8 cellular contexts compared by ENCODE assay signal in the genomic region with DNA sequence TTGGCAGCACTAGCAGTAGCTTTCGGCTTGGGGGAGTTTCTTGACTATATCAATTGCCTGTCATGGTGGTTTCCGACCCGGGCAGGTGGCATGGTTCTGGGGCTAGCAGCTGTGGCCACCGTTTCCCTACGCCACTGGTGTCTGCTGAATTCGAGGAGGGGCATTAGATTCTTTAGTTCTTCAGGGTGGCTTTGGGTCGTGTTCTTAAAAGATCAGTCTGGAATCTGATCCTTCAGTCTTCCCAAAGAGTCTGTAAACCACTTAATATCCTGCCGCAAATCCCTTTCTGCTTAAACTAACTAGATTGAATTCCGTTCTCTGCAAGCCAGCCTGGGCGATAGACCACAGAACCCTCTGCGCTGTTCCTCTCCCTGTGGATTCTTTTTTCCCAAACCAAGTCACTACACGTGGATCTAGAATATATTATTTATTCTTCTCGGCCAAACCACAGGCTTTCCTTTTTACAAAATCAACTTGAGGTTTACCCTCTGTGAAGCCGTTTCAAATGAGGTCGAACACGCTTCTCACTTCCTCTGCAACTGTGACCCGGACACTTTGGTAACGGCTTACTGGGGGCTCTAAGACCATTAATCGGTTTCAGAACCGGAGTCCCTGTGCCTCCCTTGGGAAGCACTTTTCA. TPM values are rescaled to one million over a fixed set of nuclear protein-coding genes. Genes with fewer than 3 reads are reported as not detected.
DNase-seq lines count a peak whose midpoint lies in the region; ATAC-seq and TF ChIP-seq lines count a peak whose summit lies in the region.

No MANE protein-coding gene starts in this region.

- no peaks in the 10 kb centered on the region for H3K36me3 Mint-ChIP-seq in T-helper 2 cell treated with Interferon-gamma antibody and Interleukin-4, amounts not matched to agents 5 μg/mL and 100 μg/mL, for 36 hours (ENCODE audit: low read depth)
- H3K36me3 Mint-ChIP-seq in T-helper 17 cell (ENCODE audit: low read depth), result no peaks in the 10 kb centered on the region

- H3K4me1 Mint-ChIP-seq in T-helper 2 cell treated with Interferon-gamma antibody and Interleukin-4, amounts not matched to agents 5 μg/mL and 100 μg/mL, for 36 hours (ENCODE audit: low read depth), result peaks cover 8% of the 10 kb centered on the region
- peaks cover 23% of the 10 kb centered on the region for H3K4me1 Mint-ChIP-seq in T-helper 17 cell
- H3K4me1 Mint-ChIP-seq in stimulated activated naive CD8-positive, alpha-beta T cell treated with anti-CD3 and anti-CD28 coated beads, Interleukin-15, amount 100 ng/mL, for 72 hours, result peaks cover 21% of the 10 kb centered on the region

- peak overlapping the region; percentile 82 for H3K4me3 Mint-ChIP-seq in T-helper 2 cell treated with Interferon-gamma antibody and Interleukin-4, amounts not matched to agents 5 μg/mL and 100 μg/mL, for 36 hours
- peak overlapping the region; percentile 83 for H3K4me3 Mint-ChIP-seq in T-helper 17 cell
- peak overlapping the region; percentile 85 to 89 for H3K4me3 Mint-ChIP-seq in stimulated activated naive CD8-positive, alpha-beta T cell treated with anti-CD3 and anti-CD28 coated beads, Interleukin-15, amount 100 ng/mL, for 72 hours

- peak overlapping the region in 9 of 10 donors; percentile 22 to 85 (median 66) for H3K27ac ChIP-seq in heart right ventricle

- ATAC-seq in T-helper 17 cell, result peak; percentile 44
- peak in 7 of 8 donors; percentile 19 to 49 (median 29) for ATAC-seq in heart right ventricle
- ATAC-seq in stimulated activated naive CD8-positive, alpha-beta T cell treated with anti-CD3 and anti-CD28 coated beads, Interleukin-15, amount 100 ng/mL, for 72 hours, result peak; percentile 54
- no peak for ATAC-seq in GM19452 (IDR thresholded peaks at IDR 0.05; ENCODE audit: unreplicated experiment)

- H3K27me3 Mint-ChIP-seq in T-helper 2 cell treated with Interferon-gamma antibody and Interleukin-4, amounts not matched to agents 5 μg/mL and 100 μg/mL, for 36 hours (ENCODE audit: low read depth), result peaks cover 40% of the 10 kb centered on the region
- H3K27me3 Mint-ChIP-seq in T-helper 17 cell, result peaks cover 14% of the 10 kb centered on the region
- peaks cover 17% of the 10 kb centered on the region for H3K27me3 Mint-ChIP-seq in stimulated activated naive CD8-positive, alpha-beta T cell treated with anti-CD3 and anti-CD28 coated beads, Interleukin-15, amount 100 ng/mL, for 72 hours

- no peak for TF ChIP-seq CTCF in heart right ventricle (IDR thresholded peaks at IDR 0.05)

- peak overlapping the region; percentile 25 to 66 (median 60) for H3K4me3 ChIP-seq in heart right ventricle

- no peaks in the 10 kb centered on the region for H3K9me3 ChIP-seq in T-helper 17 cell (ENCODE audit: control insufficient read depth, low read length, poor library complexity, severe bottlenecking)
- H3K9me3 ChIP-seq in heart right ventricle, result no peaks in the 10 kb centered on the region

- H3K4me1 ChIP-seq in heart right ventricle, result peaks cover 0 to 5% (median 0%) of the 10 kb centered on the region in 9 donors

- DNase-seq in T-helper 2 cell treated with Interferon-gamma antibody and Interleukin-4, amounts not matched to agents 5 μg/mL and 100 μg/mL, for 36 hours (ENCODE audit: low spot score), result no peak
- DNase-seq in T-helper 2 cell (no peak), T-helper 17 cell (no peak), heart right ventricle (no peak), EL (no peak), erythroblast (lab: John Stamatoyannopoulos, UW) (no peak)
- no peak for DNase-seq in stimulated activated naive CD8-positive, alpha-beta T cell treated with anti-CD3 and anti-CD28 coated beads, Interleukin-15, amount 100 ng/mL, for 72 hours

- TF ChIP-seq POLR2A in erythroblast (IDR thresholded peaks at IDR 0.05; ENCODE audit: low read length), result no peak

- WGBS in heart right ventricle, 2 donors, result 65 to 66% methylated on average over 20 of the region's 20 CpGs

- no peaks in the 10 kb centered on the region for H3K36me3 ChIP-seq in heart right ventricle

- H3K27ac Mint-ChIP-seq in T-helper 2 cell treated with Interferon-gamma antibody and Interleukin-4, amounts not matched to agents 5 μg/mL and 100 μg/mL, for 36 hours, result peak overlapping the region; percentile 72
- H3K27ac Mint-ChIP-seq in T-helper 17 cell, result peak overlapping the region; percentile 86
- peak overlapping the region in 1 of 2 donors; percentile 95 for H3K27ac Mint-ChIP-seq in stimulated activated naive CD8-positive, alpha-beta T cell treated with anti-CD3 and anti-CD28 coated beads, Interleukin-15, amount 100 ng/mL, for 72 hours

- no peaks in the 10 kb centered on the region for H3K9me3 Mint-ChIP-seq in T-helper 2 cell treated with Interferon-gamma antibody and Interleukin-4, amounts not matched to agents 5 μg/mL and 100 μg/mL, for 36 hours
- peaks cover 0 to 8% of the 10 kb centered on the region in 2 donors for H3K9me3 Mint-ChIP-seq in stimulated activated naive CD8-positive, alpha-beta T cell treated with anti-CD3 and anti-CD28 coated beads, Interleukin-15, amount 100 ng/mL, for 72 hours

- peaks cover 0 to 28% (median 4%) of the 10 kb centered on the region in 7 donors for H3K27me3 ChIP-seq in heart right ventricle

- intact Hi-C loops in heart right ventricle (cut with DNase I), result no loop called here

RNA-seq across cellular contexts. Expression of a gene that starts 55.4 kb away (rescaled TPM):
- under 1 TPM in 1 of 2 donors, not detected in 1; 0.21 TPM for total RNA-seq in T-helper 17 cell
- total RNA-seq in heart right ventricle, result 1 to 10 TPM; 2.8 to 7.4 (median 4.3) TPM
- 1 to 10 TPM; 3.0 to 3.6 TPM for polyA plus RNA-seq in heart right ventricle
